In genomic region chr2:44955593-44956449, GRCh38 we compare ENCODE assay signal across 8 cellular contexts. TPM values are rescaled to one million over a fixed set of nuclear protein-coding genes. Genes with fewer than 3 reads are reported as not detected.
DNase-seq lines count a peak whose midpoint lies in the region; ATAC-seq, FAIRE-seq and TF ChIP-seq lines count a peak whose summit lies in the region.

No MANE protein-coding gene starts in this region.

- no peaks in the 10 kb centered on the region for H3K36me3 Mint-ChIP-seq in osteocyte (ENCODE audit: unreplicated experiment)

- FAIRE-seq in frontal cortex (lab: Jason Lieb, UNC): no peak

- H3K4me1 ChIP-seq in BE2C: peaks cover 5% of the 10 kb centered on the region
- peaks cover 8% of the 10 kb centered on the region for H3K4me1 ChIP-seq in Karpas-422 (ENCODE audit: low read length)
- peaks cover 4% of the 10 kb centered on the region; the same call in 1 of the 2 replicates for H3K4me1 ChIP-seq in SJCRH30
- H3K4me1 ChIP-seq in thoracic aorta (ENCODE audit: control insufficient read depth in 1 of 2, low read depth in 2 of 2): peaks cover 17 to 32% of the 10 kb centered on the region in 2 donors

- H2AFZ ChIP-seq in Karpas-422 (ENCODE audit: low read length): peak overlapping the region; percentile 81; the same call in 1 of the 2 replicates

- H3K27me3 ChIP-seq in BE2C: no peaks in the 10 kb centered on the region
- no peaks in the 10 kb centered on the region for H3K27me3 ChIP-seq in Karpas-422 (ENCODE audit: low read length)
- H3K27me3 ChIP-seq in SJCRH30: no peaks in the 10 kb centered on the region
- peaks cover 12% of the 10 kb centered on the region for H3K27me3 ChIP-seq in thoracic aorta (replicated peaks; ENCODE audit: insufficient read depth)

- no peaks in the 10 kb centered on the region for H3K9me3 Mint-ChIP-seq in osteocyte (ENCODE audit: unreplicated experiment)

- H4K20me1 ChIP-seq in Karpas-422 (ENCODE audit: insufficient read depth, low read depth, low read length): no peaks in the 10 kb centered on the region

- peak overlapping the region; percentile 56 for H3K4me3 Mint-ChIP-seq in osteocyte (ENCODE audit: unreplicated experiment)

- no peak overlapping the region for H3K27ac ChIP-seq in Karpas-422 (ENCODE audit: low read length)
- H3K27ac ChIP-seq in SJCRH30: no peak overlapping the region
- H3K27ac ChIP-seq in thoracic aorta: no peak overlapping the region

- no peaks in the 10 kb centered on the region for H3K79me2 ChIP-seq in Karpas-422 (ENCODE audit: low read length)

- peak; percentile 91 for DNase-seq in BE2C
- DNase-seq in Karpas-422: peak; percentile 90
- DNase-seq in SJCRH30: peak; percentile 82 to 91
- DNase-seq in activated gamma-delta T cell (lab: John Stamatoyannopoulos, UW): peak; percentile 28
- peak; percentile 74 to 82 for DNase-seq in frontal cortex (ENCODE audit: low spot score in 2 of 2)
- DNase-seq in osteocyte (ENCODE audit: extremely low spot score, unreplicated experiment): peak; percentile 92
- DNase-seq in thoracic aorta (ENCODE audit: low spot score): no peak

- ATAC-seq in GM19351 (IDR thresholded peaks at IDR 0.05; ENCODE audit: unreplicated experiment) (peak; percentile 77), thoracic aorta (ENCODE audit: insufficient number of reproducible peaks, low FRiP score, low read depth) (no peak)

- H3K27ac Mint-ChIP-seq in osteocyte (ENCODE audit: unreplicated experiment): no peak overlapping the region

- H3K9me3 ChIP-seq in BE2C (no peaks in the 10 kb centered on the region), Karpas-422 (ENCODE audit: low read length) (no peaks in the 10 kb centered on the region), SJCRH30 (replicated peaks) (no peaks in the 10 kb centered on the region), thoracic aorta (no peaks in the 10 kb centered on the region)

- no peaks in the 10 kb centered on the region for H3K9me2 ChIP-seq in Karpas-422 (replicated peaks; ENCODE audit: insufficient read depth, low read length)

- peak; percentile 89 for TF ChIP-seq CTCF in BE2C (IDR thresholded peaks at IDR 0.05; ENCODE audit: low read depth, low read length)
- TF ChIP-seq CTCF in osteocyte (IDR thresholded peaks at IDR 0.05): peak; percentile 99
- TF ChIP-seq CTCF in thoracic aorta (IDR thresholded peaks at IDR 0.05): peak; percentile 84

- H3K27me3 Mint-ChIP-seq in osteocyte (ENCODE audit: unreplicated experiment): peaks cover 13% of the 10 kb centered on the region

- peaks cover 13% of the 10 kb centered on the region for H3K36me3 ChIP-seq in BE2C
- H3K36me3 ChIP-seq in Karpas-422 (ENCODE audit: insufficient read depth, low read length): no peaks in the 10 kb centered on the region
- no peaks in the 10 kb centered on the region for H3K36me3 ChIP-seq in SJCRH30
- no peaks in the 10 kb centered on the region for H3K36me3 ChIP-seq in thoracic aorta

- H3K4me3 ChIP-seq in BE2C (ENCODE audit: low read depth, low read length) (peak overlapping the region; percentile 59), Karpas-422 (ENCODE audit: low read length) (no peak overlapping the region), SJCRH30 (peak overlapping the region; percentile 40), thoracic aorta (peak overlapping the region; percentile 54)

- peaks cover 27% of the 10 kb centered on the region for H3K4me1 Mint-ChIP-seq in osteocyte (ENCODE audit: unreplicated experiment)

- no peak overlapping the region for H3K9ac ChIP-seq in Karpas-422 (ENCODE audit: low read length)

- peak overlapping the region; percentile 61 for H3K4me2 ChIP-seq in Karpas-422 (ENCODE audit: low read depth, low read length, poor library complexity, severe bottlenecking)

RNA-seq across cellular contexts. Expression of gene SIX3, which starts 14.3 kb away (rescaled TPM):
- polyA plus RNA-seq in BE2C (2012; ENCODE audit: insufficient read depth, insufficient read length, low read depth): 30.4 TPM
- total RNA-seq in Karpas-422 (2014; rRNA removed; shearing (Covaris generic); ENCODE audit: low replicate concordance): not detected in 2 replicates
- total RNA-seq in SJCRH30 (2014; rRNA removed; shearing (Covaris generic)): 1.8 and 2.0 TPM in 2 replicates
- total RNA-seq in frontal cortex (1.2 TPM), osteocyte (not detected in 2 replicates), thoracic aorta (under 1 TPM in 1 of 2 donors, not detected in 1; 0.14 TPM)

RNA-seq across cellular contexts. Expression of gene SIX2, which starts 53.4 kb away (rescaled TPM):
- not detected for polyA plus RNA-seq in BE2C (2012; ENCODE audit: insufficient read depth, insufficient read length, low read depth)
- total RNA-seq in Karpas-422 (2014; rRNA removed; shearing (Covaris generic); ENCODE audit: low replicate concordance): not detected in 2 replicates
- 48.3 and 51.9 TPM in 2 replicates for total RNA-seq in SJCRH30 (2014; rRNA removed; shearing (Covaris generic))
- 0.41 TPM for total RNA-seq in frontal cortex
- 42.8 and 45.9 TPM in 2 replicates for total RNA-seq in osteocyte
- 10 to 100 TPM in 1 of 2 donors, 1 to 10 TPM in 1; 6.6 to 13.5 TPM for total RNA-seq in thoracic aorta
